ENCODE assay signal across 8 cellular contexts in the genomic region with DNA sequence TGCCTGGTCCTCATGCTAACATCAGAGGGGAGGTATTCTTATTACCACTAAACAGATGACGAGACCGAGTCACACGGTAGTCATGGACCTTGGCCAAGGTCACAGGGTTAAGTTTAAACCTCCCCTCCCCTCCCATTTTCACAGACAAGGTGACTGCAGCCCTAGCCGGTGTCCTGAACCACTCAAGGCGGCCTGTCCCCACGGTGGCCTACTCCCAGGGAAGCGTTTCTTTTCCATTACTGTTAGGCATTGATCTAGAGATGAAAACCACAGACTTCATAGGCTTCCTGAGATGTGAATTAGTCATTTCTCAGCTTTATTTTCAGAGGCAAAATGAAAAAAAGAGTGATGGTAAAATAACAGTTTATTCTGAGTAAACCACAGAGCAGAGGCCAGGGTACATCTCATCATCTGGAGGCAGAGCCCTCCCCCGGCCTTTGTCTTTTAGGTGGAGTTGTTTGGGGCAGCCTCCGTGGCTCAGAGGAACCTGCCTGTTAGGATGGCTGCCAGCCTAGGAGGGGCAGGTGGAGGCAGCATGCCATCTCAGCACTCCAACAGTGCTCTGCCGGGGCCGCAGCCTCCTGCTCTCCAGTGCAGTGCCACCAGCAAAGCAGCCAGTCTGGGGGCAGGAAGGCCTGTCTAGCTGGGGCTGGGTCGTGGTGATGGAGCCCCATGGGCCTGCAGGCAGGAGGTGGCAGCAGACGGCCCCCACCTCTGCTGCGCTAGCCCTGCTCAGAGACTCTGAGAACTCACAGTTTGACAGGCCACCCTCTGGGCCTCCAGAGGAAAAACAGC.
DNase-seq lines count a peak whose midpoint lies in the region; ATAC-seq, FAIRE-seq and TF ChIP-seq lines count a peak whose summit lies in the region.

No MANE protein-coding gene starts in this region.

- no peak for TF ChIP-seq POLR2A in HepG2 (IDR thresholded peaks at IDR 0.05; ENCODE audit: insufficient read depth in 1 of 2, low read depth in 2 of 2, low read length in 2 of 2)

- H3K4me2 ChIP-seq in HepG2 (ENCODE audit: low read depth, low read length), result peak overlapping the region; percentile 56

- TF ChIP-seq CTCF in GM13976 (IDR thresholded peaks at IDR 0.05; ENCODE audit: borderline replicate concordance, control extremely low read depth, extremely low read depth, insufficient read depth, missing control alignments) (no peak), HepG2 (CRISPR knock-in tag; IDR thresholded peaks at IDR 0.05) (no peak), type B pancreatic cell (conservative IDR thresholded peaks at IDR 0.05) (no peak)

- peak overlapping the region; percentile 99 for H3K27ac Mint-ChIP-seq in T-helper 1 cell treated with Interleukin-12 subunit alpha and Interleukin-12 subunit beta and Interleukin-4 antibody, amounts not matched to agents 30 μg/mL and 1 μg/mL, for 36 hours
- H3K27ac Mint-ChIP-seq in type B pancreatic cell, result no peak overlapping the region

- H3K9me3 Mint-ChIP-seq in T-helper 1 cell treated with Interleukin-12 subunit alpha and Interleukin-12 subunit beta and Interleukin-4 antibody, amounts not matched to agents 30 μg/mL and 1 μg/mL, for 36 hours, result no peaks in the 10 kb centered on the region
- no peaks in the 10 kb centered on the region for H3K9me3 Mint-ChIP-seq in type B pancreatic cell

- no peak overlapping the region for H2AFZ ChIP-seq in HepG2 (ENCODE audit: low read length)

- peak; percentile 55 for ATAC-seq in HG03139 (IDR thresholded peaks at IDR 0.05; ENCODE audit: unreplicated experiment)
- peak; percentile 82 for ATAC-seq in HepG2

- peak; percentile 24; the same call in 1 of the 2 replicates for TF ChIP-seq RAD21 in HepG2 (CRISPR knock-in tag; IDR thresholded peaks at IDR 0.05)

- 27% methylated on average over 9 of the region's 14 CpGs for WGBS in HepG2 (ENCODE audit: low lambda C conversion rate)

- TF ChIP-seq EP300 in HepG2 (IDR thresholded peaks at IDR 0.05; ENCODE audit: low read depth in 2 of 2, low read length in 2 of 2) (no peak), HepG2 (CRISPR knock-in tag; IDR thresholded peaks at IDR 0.05; ENCODE audit: borderline replicate concordance) (no peak)

- peak overlapping the region; percentile 17; the same call in 1 of the 2 replicates for H3K9ac ChIP-seq in HepG2 (ENCODE audit: insufficient read depth, low read depth, low read length)

- in situ Hi-C loops in GM13976 (cut with MboI; ENCODE audit: low sequenced_read_pairs, unreplicated experiment) (no loop called here), HepG2 (cut with HindIII; ENCODE audit: extremely low pct_ligation_motif_present, low pct_unique_long_range_greater_than_20kb) (no loop called here)

- H3K9me3 ChIP-seq in HepG2 (ENCODE audit: low read length), result no peaks in the 10 kb centered on the region

- H3K79me2 ChIP-seq in HepG2 (ENCODE audit: insufficient read depth, low read length), result peaks cover 22% of the 10 kb centered on the region

- no TSS peak for BruUV-seq in HepG2 (replicated peaks; lab: Mats Ljungman, UMichigan)

- no peaks in the 10 kb centered on the region for H3K27me3 ChIP-seq in HepG2 (ENCODE audit: control insufficient read depth in 1 of 2, insufficient read depth in 2 of 2, low read length in 2 of 2)

- H3K4me3 Mint-ChIP-seq in T-helper 1 cell treated with Interleukin-12 subunit alpha and Interleukin-12 subunit beta and Interleukin-4 antibody, amounts not matched to agents 30 μg/mL and 1 μg/mL, for 36 hours, result peak overlapping the region; percentile 79
- H3K4me3 Mint-ChIP-seq in type B pancreatic cell, result no peak overlapping the region

- H3K27ac ChIP-seq in angular gyrus (ENCODE audit: low read depth, low read length) (peak overlapping the region; percentile 53), HepG2 (ENCODE audit: extremely low read length, insufficient read depth, low read length) (peak overlapping the region; percentile 20)

- 0 out of 5 replicates have a peak, but pooled peaks cover 0 to 1% of the 10 kb centered on the region in 2 experiments for H3K36me3 ChIP-seq in HepG2 (replicated peaks in 1 of 2; ENCODE audit: control insufficient read depth in 1 of 2, insufficient read depth in 2 of 2, low read length in 2 of 2)

- peak; percentile 78 for DNase-seq in GM13976 (ENCODE audit: low spot score)
- peak; percentile 32 for DNase-seq in HepG2 (ENCODE audit: low spot score)
- peak; percentile 48 for DNase-seq in stimulated activated CD8-positive, alpha-beta memory T cell treated with anti-CD3 and anti-CD28 coated beads, Interleukin-12 subunit alpha, Interleukin-12 subunit beta, amount 100 ng/mL, for 24 hours (ENCODE audit: extremely low read depth)
- no peak for DNase-seq in NCI-H1417 treated with DMSO at 0.1 percent for 48 hours (lab: John Stamatoyannopoulos, UW)
- no peak for DNase-seq in type B pancreatic cell (ENCODE audit: extremely low spot score, unreplicated experiment)

- H3K36me3 Mint-ChIP-seq in T-helper 1 cell treated with Interleukin-12 subunit alpha and Interleukin-12 subunit beta and Interleukin-4 antibody, amounts not matched to agents 30 μg/mL and 1 μg/mL, for 36 hours (ENCODE audit: low read depth), result peaks cover 35% of the 10 kb centered on the region
- no peaks in the 10 kb centered on the region for H3K36me3 Mint-ChIP-seq in type B pancreatic cell

- POLR2A ChIA-PET in HepG2 (lab: Yijun Ruan, JAX), result no interaction called here

- peaks cover 24% of the 10 kb centered on the region for H3K4me1 ChIP-seq in HepG2 (ENCODE audit: insufficient read depth, low read length)

- intact Hi-C loops in HepG2 (cut with micrococcal nuclease; ENCODE audit: unreplicated experiment), result no loop called here

- H3K4me1 Mint-ChIP-seq in T-helper 1 cell treated with Interleukin-12 subunit alpha and Interleukin-12 subunit beta and Interleukin-4 antibody, amounts not matched to agents 30 μg/mL and 1 μg/mL, for 36 hours (ENCODE audit: low read depth), result peaks cover 79% of the 10 kb centered on the region
- H3K4me1 Mint-ChIP-seq in type B pancreatic cell (ENCODE audit: unreplicated experiment), result peaks cover 43% of the 10 kb centered on the region

- H3K27me3 Mint-ChIP-seq in T-helper 1 cell treated with Interleukin-12 subunit alpha and Interleukin-12 subunit beta and Interleukin-4 antibody, amounts not matched to agents 30 μg/mL and 1 μg/mL, for 36 hours (ENCODE audit: low read depth), result no peaks in the 10 kb centered on the region
- no peaks in the 10 kb centered on the region for H3K27me3 Mint-ChIP-seq in type B pancreatic cell

- no peaks in the 10 kb centered on the region; the same call in 1 of the 2 replicates for H4K20me1 ChIP-seq in HepG2 (ENCODE audit: insufficient read depth, low read length)

- peak; percentile 52 for FAIRE-seq in HepG2 (lab: Jason Lieb, UNC)

- H3K4me3 ChIP-seq in HepG2 (replicated peaks in 1 of 3; ENCODE audit: insufficient read depth in 1 of 3, low read depth in 2 of 3, low read length in 3 of 3), result 0 out of 6 replicates have a peak overlapping the region, but pooled peaks of 1 of the 3 experiments have one; percentile 25

- CTCF ChIA-PET in HepG2 (lab: Yijun Ruan, JAX; ENCODE audit: low intra/inter-chr PET ratio, low total read pairs), result interaction anchor here (1.9 kb wide), 1 partner anchor 72 kb away, joined by 9 read pairs; the partner anchor contains the start of gene RAPGEF1

TF ChIP-seq in HepG2, 621 proteins besides CTCF, POLR2A, EP300 and RAD21 (continues in another document):
- TF ChIP-seq HNF4A (CRISPR knock-in tag; IDR thresholded peaks at IDR 0.05), result peak; percentile 54; the same call in 1 of the 2 replicates
- no peak for TF ChIP-seq JUNB (CRISPR knock-in tag; IDR thresholded peaks at IDR 0.05; ENCODE audit: borderline replicate concordance)
- TF ChIP-seq IKZF4 (CRISPR knock-in tag; IDR thresholded peaks at IDR 0.05; ENCODE audit: borderline replicate concordance, low read depth, not compliant biosample characterization), result no peak
- no peak for TF ChIP-seq RORA (CRISPR knock-in tag; IDR thresholded peaks at IDR 0.05)
- TF ChIP-seq NFKB2 (CRISPR knock-in tag; IDR thresholded peaks at IDR 0.05; ENCODE audit: borderline replicate concordance), result no peak
- TF ChIP-seq, protein P1, sequence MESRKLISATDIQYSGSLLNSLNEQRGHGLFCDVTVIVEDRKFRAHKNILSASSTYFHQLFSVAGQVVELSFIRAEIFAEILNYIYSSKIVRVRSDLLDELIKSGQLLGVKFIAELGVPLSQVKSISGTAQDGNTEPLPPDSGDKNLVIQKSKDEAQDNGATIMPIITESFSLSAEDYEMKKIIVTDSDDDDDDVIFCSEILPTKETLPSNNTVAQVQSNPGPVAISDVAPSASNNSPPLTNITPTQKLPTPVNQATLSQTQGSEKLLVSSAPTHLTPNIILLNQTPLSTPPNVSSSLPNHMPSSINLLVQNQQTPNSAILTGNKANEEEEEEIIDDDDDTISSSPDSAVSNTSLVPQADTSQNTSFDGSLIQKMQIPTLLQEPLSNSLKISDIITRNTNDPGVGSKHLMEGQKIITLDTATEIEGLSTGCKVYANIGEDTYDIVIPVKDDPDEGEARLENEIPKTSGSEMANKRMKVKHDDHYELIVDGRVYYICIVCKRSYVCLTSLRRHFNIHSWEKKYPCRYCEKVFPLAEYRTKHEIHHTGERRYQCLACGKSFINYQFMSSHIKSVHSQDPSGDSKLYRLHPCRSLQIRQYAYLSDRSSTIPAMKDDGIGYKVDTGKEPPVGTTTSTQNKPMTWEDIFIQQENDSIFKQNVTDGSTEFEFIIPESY (CRISPR knock-in tag; IDR thresholded peaks at IDR 0.05), result peak; percentile 52; the same call in 1 of the 2 replicates
- TF ChIP-seq ZNF768 (CRISPR knock-in tag; IDR thresholded peaks at IDR 0.05), result peak; percentile 52; the same call in 1 of the 2 replicates
- no peak for TF ChIP-seq ZXDC (CRISPR knock-in tag; IDR thresholded peaks at IDR 0.05)

Comparison
In these comparisons a context has a peak if more than half of its experiments do, and no peak if none do; other contexts are left out.
1. DNase-seq: peak in GM13976 (single experiment), HepG2 (single experiment) and stimulated activated CD8-positive, alpha-beta memory T cell treated with anti-CD3 and anti-CD28 coated beads, Interleukin-12 subunit alpha, Interleukin-12 subunit beta, amount 100 ng/mL, for 24 hours (single experiment); none in NCI-H1417 treated with DMSO at 0.1 percent for 48 hours (single experiment) and type B pancreatic cell (single experiment).